Comparison of ENCODE assay signal across 27 cellular contexts in the genomic region with DNA sequence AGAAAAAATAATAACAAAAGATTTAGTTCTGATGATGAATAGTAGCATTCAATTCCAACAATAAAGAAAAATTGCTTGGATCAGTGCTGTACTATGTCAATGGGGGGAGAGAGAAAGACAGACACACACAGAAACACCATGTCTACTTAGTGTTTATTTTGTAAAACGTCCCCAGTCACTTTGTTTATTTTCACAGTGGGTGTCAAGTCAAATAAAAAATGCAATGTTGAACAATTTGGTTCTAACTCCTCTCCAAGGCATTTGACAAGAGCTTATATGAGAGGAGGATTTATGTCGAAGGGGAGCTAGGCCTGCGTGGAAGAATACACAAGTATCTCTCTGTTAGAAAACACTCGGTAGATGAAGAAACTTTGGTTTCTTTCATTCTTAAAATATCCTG.
DNase-seq lines count a peak whose midpoint lies in the region; TF ChIP-seq lines count a peak whose summit lies in the region.
"Had no signal": no experiment of that assay in that cellular context is flagged by ENCODE, and none has a peak within 500 bp of the region (broad histone marks: within the 10 kb centered on the region; RNA-seq: fewer than 3 reads in every experiment).

No MANE protein-coding gene starts in this region.

- CTCF ChIA-PET in HEK293T (lab: Yijun Ruan, JAX) (no interaction called here), OCI-LY7 (lab: Charles Lee; ENCODE audit: unreplicated experiment) (no interaction called here)

- WGBS in ovary, 3 donors, result 61 to 72% (median 66%) methylated on average over 4 of the region's 4 CpGs

- no peaks in the 10 kb centered on the region for H3K9me2 ChIP-seq in OCI-LY7 (ENCODE audit: insufficient read depth, low read length)

- TF ChIP-seq EP300 in ovary (IDR thresholded peaks at IDR 0.05), result no peak

- no peaks in the 10 kb centered on the region for H3K27me3 Mint-ChIP-seq in activated CD4-positive, alpha-beta T cell treated with anti-CD3 and anti-CD28 coated beads, Interleukin-2, amount 10 ng/mL, durations not matched to agents 24 days and 14 days
- H3K27me3 Mint-ChIP-seq in nephron (ENCODE audit: low read depth), result no peaks in the 10 kb centered on the region
- H3K27me3 Mint-ChIP-seq: activated CD4-positive, alpha-beta memory T cell treated with anti-CD3 and anti-CD28 coated beads for 36 hours; stimulated activated naive CD8-positive, alpha-beta T cell treated with anti-CD3 and anti-CD28 coated beads, Interleukin-15, amount 100 ng/mL, for 72 hours had no signal

- no peak overlapping the region for H3K4me3 Mint-ChIP-seq in activated CD4-positive, alpha-beta T cell treated with anti-CD3 and anti-CD28 coated beads, Interleukin-2, amount 10 ng/mL, durations not matched to agents 24 days and 14 days
- H3K4me3 Mint-ChIP-seq in nephron, result no peak overlapping the region
- H3K4me3 Mint-ChIP-seq: activated CD4-positive, alpha-beta memory T cell treated with anti-CD3 and anti-CD28 coated beads for 36 hours; H9 had no signal

- H4K20me1 ChIP-seq in OCI-LY7 (ENCODE audit: insufficient read depth, low read length), result no peaks in the 10 kb centered on the region

- 0 out of 2 replicates have a peak overlapping the region, but pooled peaks have one; percentile 7 for H2AFZ ChIP-seq in OCI-LY7 (ENCODE audit: low read length)

- no peak for TF ChIP-seq POLR2A in ovary (IDR thresholded peaks at IDR 0.05)

- H3K9me3 ChIP-seq in OCI-LY7 (ENCODE audit: low read length) (peaks cover 8% of the 10 kb centered on the region; the same call in 1 of the 2 replicates), ovary (no peaks in the 10 kb centered on the region)
- H3K9me3 ChIP-seq: A549, body of pancreas, SJCRH30, thyroid gland, vagina had no signal

- H3K79me2 ChIP-seq in OCI-LY7 (ENCODE audit: insufficient read depth, low read depth, low read length), result no peaks in the 10 kb centered on the region

- no TSS peak for BruUV-seq in OCI-LY7 (replicated peaks; lab: Mats Ljungman, UMichigan)

- TF ChIP-seq CTCF in OCI-LY7 (conservative IDR thresholded peaks at IDR 0.05; ENCODE audit: low read length) (no peak), nephron (IDR thresholded peaks at IDR 0.05; ENCODE audit: unreplicated experiment in 3 of 3) (no peak), ovary (IDR thresholded peaks at IDR 0.05) (no peak)

- H3K36me3 ChIP-seq in OCI-LY7 (ENCODE audit: insufficient read depth, low read length) (no peaks in the 10 kb centered on the region), ovary (no peaks in the 10 kb centered on the region)
- H3K36me3 ChIP-seq: SJCRH30, thyroid gland, vagina had no signal

- no peak overlapping the region for H3K4me2 ChIP-seq in OCI-LY7 (ENCODE audit: low read length)
- H3K4me2 ChIP-seq: A549 had no signal

- intact Hi-C loops in activated CD4-positive, alpha-beta T cell treated with anti-CD3 and anti-CD28 coated beads, Interleukin-2, amount 10 ng/mL, durations not matched to agents 24 days and 14 days (cut with micrococcal nuclease), result loop anchor here (2.0 kb wide), 1 partner anchor 59 kb away; no protein-coding TSS in a partner anchor
- intact Hi-C loops in OCI-LY7 (cut with micrococcal nuclease; ENCODE audit: unreplicated experiment) (no loop called here), ovary (cut with DNase I) (no loop called here)

- no peaks in the 10 kb centered on the region for H3K27me3 ChIP-seq in ovary
- H3K27me3 ChIP-seq: body of pancreas, SJCRH30, thyroid gland, vagina had no signal

- H3K4me1 ChIP-seq in OCI-LY7 (ENCODE audit: insufficient read depth, low read length, poor library complexity, severe bottlenecking) (no peaks in the 10 kb centered on the region), ovary (ENCODE audit: insufficient read depth) (no peaks in the 10 kb centered on the region)
- H3K4me1 ChIP-seq: A549, body of pancreas, SJCRH30, thyroid gland, vagina had no signal

- peaks cover 45% of the 10 kb centered on the region for H3K4me1 Mint-ChIP-seq in activated CD4-positive, alpha-beta T cell treated with anti-CD3 and anti-CD28 coated beads, Interleukin-2, amount 10 ng/mL, durations not matched to agents 24 days and 14 days
- peaks cover 11% of the 10 kb centered on the region for H3K4me1 Mint-ChIP-seq in nephron

- H3K27ac ChIP-seq in OCI-LY7 (ENCODE audit: low read depth, low read length, poor library complexity, severe bottlenecking), result no peak overlapping the region
- H3K27ac ChIP-seq in ovary, result no peak overlapping the region
- H3K27ac ChIP-seq: A549, body of pancreas, epithelial cell of prostate, SJCRH30, thyroid gland, vagina had no signal

- no peak overlapping the region for H3K27ac Mint-ChIP-seq in activated CD4-positive, alpha-beta T cell treated with anti-CD3 and anti-CD28 coated beads, Interleukin-2, amount 10 ng/mL, durations not matched to agents 24 days and 14 days
- H3K27ac Mint-ChIP-seq in nephron, result peak overlapping the region in 2 of 3 experiments; percentile 6 to 11
- H3K27ac Mint-ChIP-seq: activated CD4-positive, alpha-beta memory T cell treated with anti-CD3 and anti-CD28 coated beads for 36 hours; H9 had no signal

- peaks cover 16% of the 10 kb centered on the region for H3K9me3 Mint-ChIP-seq in activated CD4-positive, alpha-beta T cell treated with anti-CD3 and anti-CD28 coated beads, Interleukin-2, amount 10 ng/mL, durations not matched to agents 24 days and 14 days
- peaks cover 10% of the 10 kb centered on the region for H3K9me3 Mint-ChIP-seq in nephron

- peak; percentile 19 for DNase-seq in activated CD4-positive, alpha-beta T cell treated with anti-CD3 and anti-CD28 coated beads, Interleukin-2, amount 10 ng/mL, durations not matched to agents 24 days and 14 days
- DNase-seq in activated CD4-positive, alpha-beta T cell treated with anti-CD3 and anti-CD28 coated beads for 1 hour, result no peak
- DNase-seq in HEK293T (ENCODE audit: extremely low spot score) (no peak), OCI-LY7 (ENCODE audit: low spot score) (no peak), ovary (no peak), DMS79 (lab: John Stamatoyannopoulos, UW) (no peak)
- no peak for DNase-seq in stimulated activated naive CD4-positive, alpha-beta T cell (lab: John Stamatoyannopoulos, UW)
- DNase-seq: activated CD4-positive, alpha-beta memory T cell treated with anti-CD3 and anti-CD28 coated beads for 36 hours; activated CD8-positive, alpha-beta memory T cell treated with anti-CD3 and anti-CD28 coated beads, Interleukin-2, amount 50 U/mL, for 4 hours; body of pancreas; glutamatergic neuron; H9; KG1; left ventricle myocardium superior; NCI-H1694; NCI-H2171 treated with DMSO at 0.1 percent for 48 hours; NCI-H526 treated with DMSO at 0.1 percent for 48 hours; retina; SJCRH30; small intestine; stimulated activated naive CD8-positive, alpha-beta T cell treated with anti-CD3 and anti-CD28 coated beads, Interleukin-15, amount 100 ng/mL, for 72 hours; T1000; thyroid gland had no signal

- POLR2A ChIA-PET in HEK293T (lab: Yijun Ruan, JAX) (interaction anchor here (0.7 kb wide), 1 partner anchor 21 kb away, joined by 3 read pairs; no protein-coding TSS in a partner anchor), OCI-LY7 (lab: Charles Lee) (no interaction called here)

- no peak overlapping the region for H3K4me3 ChIP-seq in OCI-LY7 (ENCODE audit: low read depth, low read length, poor library complexity, severe bottlenecking)
- no peak overlapping the region for H3K4me3 ChIP-seq in ovary
- H3K4me3 ChIP-seq: A549, body of pancreas, SJCRH30, thyroid gland, vagina had no signal

- peaks cover 42% of the 10 kb centered on the region for H3K36me3 Mint-ChIP-seq in activated CD4-positive, alpha-beta T cell treated with anti-CD3 and anti-CD28 coated beads, Interleukin-2, amount 10 ng/mL, durations not matched to agents 24 days and 14 days (ENCODE audit: low read depth)
- H3K36me3 Mint-ChIP-seq in nephron (ENCODE audit: low read depth), result peaks cover 9% of the 10 kb centered on the region

TF ChIP-seq in HEK293T, 16 proteins besides CTCF, POLR2A, EP300 and RAD21:
- TF ChIP-seq CTBP1 (IDR thresholded peaks at IDR 0.05; ENCODE audit: borderline replicate concordance) (peak; percentile 49; the same call in 1 of the 2 replicates), TARDBP (IDR thresholded peaks at IDR 0.05) (no peak), FOXM1 (IDR thresholded peaks at IDR 0.05; ENCODE audit: borderline replicate concordance) (no peak), NFRKB (IDR thresholded peaks at IDR 0.05) (no peak), SUZ12 (IDR thresholded peaks at IDR 0.05) (no peak), ZNF384 (IDR thresholded peaks at IDR 0.05) (no peak), ARNT (IDR thresholded peaks at IDR 0.05) (no peak), ELF4 (IDR thresholded peaks at IDR 0.05) (no peak), LEF1 (IDR thresholded peaks at IDR 0.05; ENCODE audit: borderline replicate concordance) (no peak), FOXA1 (IDR thresholded peaks at IDR 0.05) (peak; percentile 55; the same call in 1 of the 2 replicates), L3MBTL2 (conservative IDR thresholded peaks at IDR 0.05) (no peak), BHLHE40 (IDR thresholded peaks at IDR 0.05; ENCODE audit: borderline replicate concordance) (no peak), SP1 (IDR thresholded peaks at IDR 0.05) (no peak), FOXK2 (IDR thresholded peaks at IDR 0.05) (no peak), HDGF (IDR thresholded peaks at IDR 0.05; ENCODE audit: borderline replicate concordance) (no peak)
- TF ChIP-seq, protein P1, sequence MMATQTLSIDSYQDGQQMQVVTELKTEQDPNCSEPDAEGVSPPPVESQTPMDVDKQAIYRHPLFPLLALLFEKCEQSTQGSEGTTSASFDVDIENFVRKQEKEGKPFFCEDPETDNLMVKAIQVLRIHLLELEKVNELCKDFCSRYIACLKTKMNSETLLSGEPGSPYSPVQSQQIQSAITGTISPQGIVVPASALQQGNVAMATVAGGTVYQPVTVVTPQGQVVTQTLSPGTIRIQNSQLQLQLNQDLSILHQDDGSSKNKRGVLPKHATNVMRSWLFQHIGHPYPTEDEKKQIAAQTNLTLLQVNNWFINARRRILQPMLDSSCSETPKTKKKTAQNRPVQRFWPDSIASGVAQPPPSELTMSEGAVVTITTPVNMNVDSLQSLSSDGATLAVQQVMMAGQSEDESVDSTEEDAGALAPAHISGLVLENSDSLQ (IDR thresholded peaks at IDR 0.05), result peak; percentile 83
